2 cellular contexts compared by ENCODE assay signal in the genomic region with DNA sequence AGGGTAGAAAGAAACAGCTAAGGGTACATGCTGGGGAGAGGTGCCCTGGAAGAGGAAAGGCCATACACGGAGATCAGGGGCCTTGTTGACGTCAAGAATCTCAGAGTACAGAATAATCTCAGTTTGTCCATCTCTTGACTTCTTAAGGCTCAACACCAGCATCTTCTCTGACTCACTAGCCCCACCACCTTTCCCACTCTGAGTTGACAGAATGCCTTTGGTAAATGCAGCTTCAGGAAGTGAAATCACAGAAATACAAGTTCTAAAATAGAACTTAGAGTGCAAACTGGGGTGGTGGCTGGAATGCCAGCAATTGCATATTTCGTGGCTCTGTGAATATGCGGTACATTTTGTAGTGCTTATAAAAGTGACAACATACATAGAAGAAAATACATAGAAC.
TF ChIP-seq lines count a peak whose summit lies in the region.

No MANE protein-coding gene starts in this region.

TF ChIP-seq in A549, 52 proteins besides CTCF, POLR2A, EP300 and RAD21 (continued from another document):
- TF ChIP-seq, protein P1, sequence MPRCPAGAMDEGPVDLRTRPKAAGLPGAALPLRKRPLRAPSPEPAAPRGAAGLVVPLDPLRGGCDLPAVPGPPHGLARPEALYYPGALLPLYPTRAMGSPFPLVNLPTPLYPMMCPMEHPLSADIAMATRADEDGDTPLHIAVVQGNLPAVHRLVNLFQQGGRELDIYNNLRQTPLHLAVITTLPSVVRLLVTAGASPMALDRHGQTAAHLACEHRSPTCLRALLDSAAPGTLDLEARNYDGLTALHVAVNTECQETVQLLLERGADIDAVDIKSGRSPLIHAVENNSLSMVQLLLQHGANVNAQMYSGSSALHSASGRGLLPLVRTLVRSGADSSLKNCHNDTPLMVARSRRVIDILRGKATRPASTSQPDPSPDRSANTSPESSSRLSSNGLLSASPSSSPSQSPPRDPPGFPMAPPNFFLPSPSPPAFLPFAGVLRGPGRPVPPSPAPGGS (IDR thresholded peaks at IDR 0.05): 0 out of 3 replicates have a peak, but pooled peaks have one; percentile 23
TF ChIP-seq in A549: peak in this region for 1.

TF ChIP-seq in WTC11, 78 proteins besides CTCF, POLR2A, EP300 and RAD21 (continued from another document):
- TF ChIP-seq STAT6 (CRISPR knock-in tag; conservative IDR thresholded peaks at IDR 0.05; ENCODE audit: low read depth) (no peak), FOXP1 (CRISPR knock-in tag; IDR thresholded peaks at IDR 0.05; ENCODE audit: borderline replicate concordance) (no peak), NFE2L1 (CRISPR knock-in tag; IDR thresholded peaks at IDR 0.05) (no peak), TEAD4 (CRISPR knock-in tag; IDR thresholded peaks at IDR 0.05) (no peak), SOX15 (CRISPR knock-in tag; IDR thresholded peaks at IDR 0.05) (no peak), ZBTB43 (CRISPR knock-in tag; IDR thresholded peaks at IDR 0.05) (no peak), ZNF532 (CRISPR knock-in tag; IDR thresholded peaks at IDR 0.05; ENCODE audit: borderline replicate concordance) (no peak), SMAD4 (CRISPR knock-in tag; IDR thresholded peaks at IDR 0.05) (no peak), SP1 (CRISPR knock-in tag; conservative IDR thresholded peaks at IDR 0.05) (no peak), GABPB1 (CRISPR knock-in tag; IDR thresholded peaks at IDR 0.05) (no peak), TP53 (CRISPR knock-in tag; IDR thresholded peaks at IDR 0.05) (no peak), CREB1 (CRISPR knock-in tag; IDR thresholded peaks at IDR 0.05) (no peak)
- TF ChIP-seq, protein P2, sequence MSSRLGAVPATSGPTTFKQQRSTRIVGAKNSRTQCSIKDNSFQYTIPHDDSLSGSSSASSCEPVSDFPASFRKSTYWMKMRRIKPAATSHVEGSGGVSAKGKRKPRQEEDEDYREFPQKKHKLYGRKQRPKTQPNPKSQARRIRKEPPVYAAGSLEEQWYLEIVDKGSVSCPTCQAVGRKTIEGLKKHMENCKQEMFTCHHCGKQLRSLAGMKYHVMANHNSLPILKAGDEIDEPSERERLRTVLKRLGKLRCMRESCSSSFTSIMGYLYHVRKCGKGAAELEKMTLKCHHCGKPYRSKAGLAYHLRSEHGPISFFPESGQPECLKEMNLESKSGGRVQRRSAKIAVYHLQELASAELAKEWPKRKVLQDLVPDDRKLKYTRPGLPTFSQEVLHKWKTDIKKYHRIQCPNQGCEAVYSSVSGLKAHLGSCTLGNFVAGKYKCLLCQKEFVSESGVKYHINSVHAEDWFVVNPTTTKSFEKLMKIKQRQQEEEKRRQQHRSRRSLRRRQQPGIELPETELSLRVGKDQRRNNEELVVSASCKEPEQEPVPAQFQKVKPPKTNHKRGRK (CRISPR knock-in tag; IDR thresholded peaks at IDR 0.05; ENCODE audit: borderline replicate concordance): no peak
- TF ChIP-seq, protein P3, sequence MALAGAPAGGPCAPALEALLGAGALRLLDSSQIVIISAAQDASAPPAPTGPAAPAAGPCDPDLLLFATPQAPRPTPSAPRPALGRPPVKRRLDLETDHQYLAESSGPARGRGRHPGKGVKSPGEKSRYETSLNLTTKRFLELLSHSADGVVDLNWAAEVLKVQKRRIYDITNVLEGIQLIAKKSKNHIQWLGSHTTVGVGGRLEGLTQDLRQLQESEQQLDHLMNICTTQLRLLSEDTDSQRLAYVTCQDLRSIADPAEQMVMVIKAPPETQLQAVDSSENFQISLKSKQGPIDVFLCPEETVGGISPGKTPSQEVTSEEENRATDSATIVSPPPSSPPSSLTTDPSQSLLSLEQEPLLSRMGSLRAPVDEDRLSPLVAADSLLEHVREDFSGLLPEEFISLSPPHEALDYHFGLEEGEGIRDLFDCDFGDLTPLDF (CRISPR knock-in tag; IDR thresholded peaks at IDR 0.05): no peak
- TF ChIP-seq, protein P4, sequence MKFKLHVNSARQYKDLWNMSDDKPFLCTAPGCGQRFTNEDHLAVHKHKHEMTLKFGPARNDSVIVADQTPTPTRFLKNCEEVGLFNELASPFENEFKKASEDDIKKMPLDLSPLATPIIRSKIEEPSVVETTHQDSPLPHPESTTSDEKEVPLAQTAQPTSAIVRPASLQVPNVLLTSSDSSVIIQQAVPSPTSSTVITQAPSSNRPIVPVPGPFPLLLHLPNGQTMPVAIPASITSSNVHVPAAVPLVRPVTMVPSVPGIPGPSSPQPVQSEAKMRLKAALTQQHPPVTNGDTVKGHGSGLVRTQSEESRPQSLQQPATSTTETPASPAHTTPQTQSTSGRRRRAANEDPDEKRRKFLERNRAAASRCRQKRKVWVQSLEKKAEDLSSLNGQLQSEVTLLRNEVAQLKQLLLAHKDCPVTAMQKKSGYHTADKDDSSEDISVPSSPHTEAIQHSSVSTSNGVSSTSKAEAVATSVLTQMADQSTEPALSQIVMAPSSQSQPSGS (CRISPR knock-in tag; IDR thresholded peaks at IDR 0.05; ENCODE audit: borderline replicate concordance, low read depth): no peak
